In the genomic region with DNA sequence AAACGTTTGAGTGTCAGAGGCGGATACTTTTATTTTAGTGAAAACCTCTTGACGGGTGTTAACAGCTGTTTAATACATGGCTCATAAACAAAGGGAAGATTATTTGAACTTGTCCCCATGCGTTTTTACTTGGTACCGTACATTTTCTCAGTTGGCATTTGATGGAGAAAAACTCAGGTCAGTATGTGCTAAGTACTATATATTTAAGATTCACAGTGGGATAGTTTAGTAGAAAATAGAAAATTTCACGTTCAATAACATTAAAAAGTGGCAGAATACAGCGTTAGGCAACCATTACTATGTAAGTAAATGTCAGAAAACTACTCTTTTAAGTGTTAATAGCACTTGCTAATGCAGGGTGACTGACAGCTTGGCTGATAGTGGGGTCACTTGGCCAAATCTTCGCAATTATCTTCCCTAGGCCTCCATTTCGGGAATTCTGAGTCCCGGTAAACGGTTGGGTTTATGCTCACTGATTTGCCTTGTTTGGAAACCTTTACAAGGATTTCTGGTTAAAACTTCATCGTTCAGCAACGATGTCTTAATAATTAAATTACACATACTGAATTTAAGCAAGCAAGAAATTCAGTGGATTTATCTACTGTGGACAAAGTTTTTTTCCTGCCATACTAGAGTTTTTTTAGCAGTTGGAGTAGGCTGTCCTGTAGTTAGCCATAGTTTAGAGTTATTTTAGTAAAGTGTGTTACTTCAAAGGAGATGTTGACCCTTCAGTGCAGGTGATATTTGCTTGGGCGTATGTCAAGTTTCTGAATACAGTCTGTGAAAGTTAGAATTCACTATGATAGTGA, we compare ENCODE assay signal across 1 cellular context.
TF ChIP-seq lines count a peak whose summit lies in the region.

No MANE protein-coding gene starts in this region.

TF ChIP-seq in WTC11, 78 proteins besides CTCF, POLR2A, EP300 and RAD21 (continued from another document):
- TF ChIP-seq, protein P1, sequence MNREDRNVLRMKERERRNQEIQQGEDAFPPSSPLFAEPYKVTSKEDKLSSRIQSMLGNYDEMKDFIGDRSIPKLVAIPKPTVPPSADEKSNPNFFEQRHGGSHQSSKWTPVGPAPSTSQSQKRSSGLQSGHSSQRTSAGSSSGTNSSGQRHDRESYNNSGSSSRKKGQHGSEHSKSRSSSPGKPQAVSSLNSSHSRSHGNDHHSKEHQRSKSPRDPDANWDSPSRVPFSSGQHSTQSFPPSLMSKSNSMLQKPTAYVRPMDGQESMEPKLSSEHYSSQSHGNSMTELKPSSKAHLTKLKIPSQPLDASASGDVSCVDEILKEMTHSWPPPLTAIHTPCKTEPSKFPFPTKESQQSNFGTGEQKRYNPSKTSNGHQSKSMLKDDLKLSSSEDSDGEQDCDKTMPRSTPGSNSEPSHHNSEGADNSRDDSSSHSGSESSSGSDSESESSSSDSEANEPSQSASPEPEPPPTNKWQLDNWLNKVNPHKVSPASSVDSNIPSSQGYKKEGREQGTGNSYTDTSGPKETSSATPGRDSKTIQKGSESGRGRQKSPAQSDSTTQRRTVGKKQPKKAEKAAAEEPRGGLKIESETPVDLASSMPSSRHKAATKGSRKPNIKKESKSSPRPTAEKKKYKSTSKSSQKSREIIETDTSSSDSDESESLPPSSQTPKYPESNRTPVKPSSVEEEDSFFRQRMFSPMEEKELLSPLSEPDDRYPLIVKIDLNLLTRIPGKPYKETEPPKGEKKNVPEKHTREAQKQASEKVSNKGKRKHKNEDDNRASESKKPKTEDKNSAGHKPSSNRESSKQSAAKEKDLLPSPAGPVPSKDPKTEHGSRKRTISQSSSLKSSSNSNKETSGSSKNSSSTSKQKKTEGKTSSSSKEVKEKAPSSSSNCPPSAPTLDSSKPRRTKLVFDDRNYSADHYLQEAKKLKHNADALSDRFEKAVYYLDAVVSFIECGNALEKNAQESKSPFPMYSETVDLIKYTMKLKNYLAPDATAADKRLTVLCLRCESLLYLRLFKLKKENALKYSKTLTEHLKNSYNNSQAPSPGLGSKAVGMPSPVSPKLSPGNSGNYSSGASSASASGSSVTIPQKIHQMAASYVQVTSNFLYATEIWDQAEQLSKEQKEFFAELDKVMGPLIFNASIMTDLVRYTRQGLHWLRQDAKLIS (CRISPR knock-in tag; IDR thresholded peaks at IDR 0.05; ENCODE audit: borderline replicate concordance): no peak
- TF ChIP-seq NFE2L1 (CRISPR knock-in tag; IDR thresholded peaks at IDR 0.05) (no peak), SOX15 (CRISPR knock-in tag; IDR thresholded peaks at IDR 0.05) (no peak), NFATC4 (CRISPR knock-in tag; IDR thresholded peaks at IDR 0.05) (no peak)
- TF ChIP-seq, protein P2, sequence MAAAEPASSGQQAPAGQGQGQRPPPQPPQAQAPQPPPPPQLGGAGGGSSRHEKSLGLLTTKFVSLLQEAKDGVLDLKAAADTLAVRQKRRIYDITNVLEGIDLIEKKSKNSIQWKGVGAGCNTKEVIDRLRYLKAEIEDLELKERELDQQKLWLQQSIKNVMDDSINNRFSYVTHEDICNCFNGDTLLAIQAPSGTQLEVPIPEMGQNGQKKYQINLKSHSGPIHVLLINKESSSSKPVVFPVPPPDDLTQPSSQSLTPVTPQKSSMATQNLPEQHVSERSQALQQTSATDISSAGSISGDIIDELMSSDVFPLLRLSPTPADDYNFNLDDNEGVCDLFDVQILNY (CRISPR knock-in tag; IDR thresholded peaks at IDR 0.05): no peak
TF ChIP-seq in WTC11: peak in this region for 0.
